8 cellular contexts compared by ENCODE assay signal in genomic region chr10:100267237-100268104, GRCh38. TPM values are rescaled to one million over a fixed set of nuclear protein-coding genes. Genes with fewer than 3 reads are reported as not detected.
DNase-seq lines count a peak whose midpoint lies in the region; ATAC-seq and TF ChIP-seq lines count a peak whose summit lies in the region.

Gene CWF19L1, minus strand, starts transcription at chr10:100267638. Its CDS starts 45 bp downstream, at chr10:100267593.

- intact Hi-C loops in T-helper 2 cell treated with Interferon-gamma antibody and Interleukin-4, amounts not matched to agents 100 ng/mL and 5 ng/mL, for 36 hours (cut with micrococcal nuclease), result loop anchor here (1.0 to 5.0 kb wide), 3 partner anchors 19 to 80 kb away; partner anchors contain the start of genes BLOC1S2, CHUK and ERLIN1
- intact Hi-C loops in psoas muscle (cut with DNase I), result loop anchor here in 1 of 2 donors (5.0 kb wide), 1 partner anchor 80 kb away; the partner anchor contains the start of gene ERLIN1

- H3K27me3 ChIP-seq in right atrium auricular region, result no peaks in the 10 kb centered on the region
- no peaks in the 10 kb centered on the region for H3K27me3 ChIP-seq in psoas muscle (ENCODE audit: insufficient read depth in 3 of 3, low read length in 2 of 3)

- DNase-seq in GM04503 (ENCODE audit: low read depth) (peak; percentile 51), NCI-H146 (lab: John Stamatoyannopoulos, UW) (peak; percentile 87), right atrium auricular region (ENCODE audit: low spot score) (peak; percentile 88), psoas muscle (peak; percentile 88 to 92)

- 1 to 4% (median 2%) methylated on average over 44 to 49 of the region's 49 CpGs for WGBS in psoas muscle, 3 donors
- 1% methylated on average over 49 of the region's 49 CpGs for WGBS in urinary bladder

- peak; percentile 77 for ATAC-seq in HG02623 (IDR thresholded peaks at IDR 0.05; ENCODE audit: unreplicated experiment)
- peak; percentile 93 to 98 (median 97) for ATAC-seq in psoas muscle

- H3K9me3 ChIP-seq in right atrium auricular region (no peaks in the 10 kb centered on the region), psoas muscle (no peaks in the 10 kb centered on the region)

- H3K4me3 ChIP-seq in right atrium auricular region (peak within 1 kb of the TSS; percentile 76 to 99), psoas muscle (peak within 1 kb of the TSS; percentile 95), urinary bladder (ENCODE audit: low read depth, low read length) (peak within 1 kb of the TSS; percentile 85)

- peaks cover 0 to 22% of the 10 kb centered on the region in 2 donors for H3K4me1 ChIP-seq in right atrium auricular region
- H3K4me1 ChIP-seq in psoas muscle, result peaks cover 11% of the 10 kb centered on the region
- no peaks in the 10 kb centered on the region for H3K4me1 ChIP-seq in urinary bladder (ENCODE audit: insufficient read depth)

- H3K27ac ChIP-seq in angular gyrus (ENCODE audit: low read depth, low read length), result peak within 1 kb of the TSS; percentile 53
- H3K27ac ChIP-seq in right atrium auricular region, result peak within 1 kb of the TSS; percentile 74 to 81
- H3K27ac ChIP-seq in psoas muscle, result peak within 1 kb of the TSS; percentile 84
- no peak within 1 kb of the TSS for H3K27ac ChIP-seq in urinary bladder (ENCODE audit: low read depth)

- no peaks in the 10 kb centered on the region for H3K36me3 ChIP-seq in right atrium auricular region
- H3K36me3 ChIP-seq in psoas muscle (ENCODE audit: insufficient read depth in 1 of 2, low read depth in 1 of 2), result peaks cover 0 to 7% of the 10 kb centered on the region in 2 donors
- H3K36me3 ChIP-seq in urinary bladder (ENCODE audit: insufficient read depth), result no peaks in the 10 kb centered on the region

- no peak for TF ChIP-seq CTCF in right atrium auricular region (IDR thresholded peaks at IDR 0.05)
- no peak for TF ChIP-seq CTCF in psoas muscle (IDR thresholded peaks at IDR 0.05)

RNA-seq across cellular contexts. Expression of gene CWF19L1, which starts in this region (rescaled TPM):
- total RNA-seq in T-helper 2 cell treated with Interferon-gamma antibody and Interleukin-4, amounts not matched to agents 100 ng/mL and 5 ng/mL, for 36 hours, result 43.3 and 44.3 TPM in 2 replicates
- 10 to 100 TPM in 1 of 2 donors, 1 to 10 TPM in 1; 8.1 to 10.5 TPM for total RNA-seq in right atrium auricular region
- 10 to 100 TPM in 2 of 4 donors, 1 to 10 TPM in 2; 9.5 to 16.0 (median 12.7) TPM for total RNA-seq in psoas muscle
- polyA plus RNA-seq in psoas muscle, result 10 to 100 TPM; 10.6 to 24.6 (median 13.5) TPM
- 33.1 TPM for total RNA-seq in urinary bladder
- 17.9 TPM for polyA plus RNA-seq in urinary bladder
